In genomic region chr11:73154178-73154577, GRCh38 we compare ENCODE assay signal across 8 cellular contexts. TPM values are rescaled to one million over a fixed set of nuclear protein-coding genes. Genes with fewer than 3 reads are reported as not detected.
DNase-seq lines count a peak whose midpoint lies in the region; ATAC-seq and TF ChIP-seq lines count a peak whose summit lies in the region.

No MANE protein-coding gene starts in this region.

- WGBS in right cardiac atrium: 66% methylated on average over 3 of the region's 3 CpGs
- 60% methylated on average over 1 of the region's 3 CpGs; no CpG with 5 or more reads in 1 of the 2 donors for WGBS in gastroesophageal sphincter (ENCODE audit: low coverage in 1 of 2), 2 donors

- TF ChIP-seq POLR2A in Raji (IDR thresholded peaks at IDR 0.05; ENCODE audit: insufficient read depth, low read depth, low read length) (peak; percentile 52; the same call in 1 of the 2 replicates), gastroesophageal sphincter (IDR thresholded peaks at IDR 0.05) (no peak)

- H3K4me1 ChIP-seq in right cardiac atrium (ENCODE audit: control insufficient read depth, insufficient read depth, low read length) (peaks cover 18% of the 10 kb centered on the region), gastroesophageal sphincter (peaks cover 0 to 29% (median 15%) of the 10 kb centered on the region in 3 donors)

- H3K27ac ChIP-seq in right cardiac atrium (ENCODE audit: low read length) (peak overlapping the region; percentile 85), gastroesophageal sphincter (peak overlapping the region in 2 of 4 donors; percentile 19 to 32)

- H3K4me3 ChIP-seq in right cardiac atrium (ENCODE audit: low read length) (no peak overlapping the region), gastroesophageal sphincter (no peak overlapping the region)

- ATAC-seq in HG02938 (IDR thresholded peaks at IDR 0.05; ENCODE audit: unreplicated experiment) (peak; percentile 47), right cardiac atrium (no peak), SK-N-SH treated with all-trans-retinoic acid at 6 μM for 48 hours (no peak), gastroesophageal sphincter (no peak)

- H3K9me3 ChIP-seq in right cardiac atrium (ENCODE audit: control insufficient read depth, low read length): no peaks in the 10 kb centered on the region
- no peaks in the 10 kb centered on the region for H3K9me3 ChIP-seq in gastroesophageal sphincter

- no peak for TF ChIP-seq CTCF in gastroesophageal sphincter (IDR thresholded peaks at IDR 0.05)

- intact Hi-C loops in right cardiac atrium (cut with DNase I): no loop called here

- no peaks in the 10 kb centered on the region for H3K36me3 ChIP-seq in gastroesophageal sphincter

- H3K27me3 ChIP-seq in right cardiac atrium (ENCODE audit: control insufficient read depth, insufficient read depth) (no peaks in the 10 kb centered on the region), gastroesophageal sphincter (no peaks in the 10 kb centered on the region)

- TF ChIP-seq EP300 in gastroesophageal sphincter (IDR thresholded peaks at IDR 0.05): no peak

- DNase-seq in activated CD8-positive, alpha-beta memory T cell treated with anti-CD3 and anti-CD28 coated beads for 24 hours: peak; percentile 68
- DNase-seq in activated CD8-positive, alpha-beta memory T cell treated with anti-CD3 and anti-CD28 coated beads, Interleukin-2, amount 50 U/mL, for 4 hours: no peak
- DNase-seq in right cardiac atrium: no peak
- no peak for DNase-seq in SK-N-DZ (ENCODE audit: low spot score)

TF ChIP-seq in SK-N-SH treated with all-trans-retinoic acid at 6 μM for 48 hours, 23 proteins besides CTCF, POLR2A, EP300 and RAD21:
- TF ChIP-seq ZFP30 (CRISPR knock-in tag; IDR thresholded peaks at IDR 0.05) (no peak), TOX (CRISPR knock-in tag; IDR thresholded peaks at IDR 0.05; ENCODE audit: borderline replicate concordance) (no peak), TCF4 (CRISPR knock-in tag; IDR thresholded peaks at IDR 0.05; ENCODE audit: borderline replicate concordance) (no peak), CSDC2 (CRISPR knock-in tag; IDR thresholded peaks at IDR 0.05) (no peak), ZFP3 (CRISPR knock-in tag; IDR thresholded peaks at IDR 0.05) (no peak), OSR1 (CRISPR knock-in tag; IDR thresholded peaks at IDR 0.05) (no peak), GLIS3 (CRISPR knock-in tag; IDR thresholded peaks at IDR 0.05) (no peak), PATZ1 (CRISPR knock-in tag; IDR thresholded peaks at IDR 0.05; ENCODE audit: borderline replicate concordance) (no peak), POU6F1 (CRISPR knock-in tag; IDR thresholded peaks at IDR 0.05; ENCODE audit: borderline replicate concordance, low read depth) (no peak), SNAI2 (CRISPR knock-in tag; IDR thresholded peaks at IDR 0.05) (no peak)
TF ChIP-seq in SK-N-SH treated with all-trans-retinoic acid at 6 μM for 48 hours: peak in this region for 0.

RNA-seq across cellular contexts. Expression of gene FCHSD2, which starts 12.1 kb away (rescaled TPM):
- total RNA-seq in right cardiac atrium (10 to 100 TPM; 35.4 to 54.1 (median 39.3) TPM), gastroesophageal sphincter (10 to 100 TPM; 17.0 to 40.0 (median 27.0) TPM)
- polyA plus RNA-seq in right cardiac atrium: 12.6 TPM
- 13.4 and 15.5 TPM in 2 replicates for polyA plus RNA-seq in SK-N-DZ (2014; cell fraction: cytosol; rRNA removed)
- 13.3 and 25.8 TPM in 2 replicates for polyA plus RNA-seq in SK-N-DZ (2014; cell fraction: nucleus; rRNA removed)
